ENCODE assay signal across 1 cellular context in genomic region chr19:517721-518136, GRCh38.
TF ChIP-seq lines count a peak whose summit lies in the region.

No MANE protein-coding gene starts in this region.

TF ChIP-seq in SK-N-SH treated with all-trans-retinoic acid at 6 μM for 48 hours, 23 proteins besides CTCF, POLR2A, EP300 and RAD21 (continued from another document):
- TF ChIP-seq ARNTL (CRISPR knock-in tag; IDR thresholded peaks at IDR 0.05; ENCODE audit: borderline replicate concordance, low read depth) (no peak), TCF4 (CRISPR knock-in tag; IDR thresholded peaks at IDR 0.05; ENCODE audit: borderline replicate concordance) (no peak), ZNF565 (CRISPR knock-in tag; conservative IDR thresholded peaks at IDR 0.05; ENCODE audit: low read depth) (no peak), ZNF8 (CRISPR knock-in tag; IDR thresholded peaks at IDR 0.05) (no peak), CSDC2 (CRISPR knock-in tag; IDR thresholded peaks at IDR 0.05) (no peak), ISL1 (CRISPR knock-in tag; IDR thresholded peaks at IDR 0.05) (no peak), PPARA (CRISPR knock-in tag; IDR thresholded peaks at IDR 0.05; ENCODE audit: borderline replicate concordance) (no peak)
- TF ChIP-seq, protein P1, sequence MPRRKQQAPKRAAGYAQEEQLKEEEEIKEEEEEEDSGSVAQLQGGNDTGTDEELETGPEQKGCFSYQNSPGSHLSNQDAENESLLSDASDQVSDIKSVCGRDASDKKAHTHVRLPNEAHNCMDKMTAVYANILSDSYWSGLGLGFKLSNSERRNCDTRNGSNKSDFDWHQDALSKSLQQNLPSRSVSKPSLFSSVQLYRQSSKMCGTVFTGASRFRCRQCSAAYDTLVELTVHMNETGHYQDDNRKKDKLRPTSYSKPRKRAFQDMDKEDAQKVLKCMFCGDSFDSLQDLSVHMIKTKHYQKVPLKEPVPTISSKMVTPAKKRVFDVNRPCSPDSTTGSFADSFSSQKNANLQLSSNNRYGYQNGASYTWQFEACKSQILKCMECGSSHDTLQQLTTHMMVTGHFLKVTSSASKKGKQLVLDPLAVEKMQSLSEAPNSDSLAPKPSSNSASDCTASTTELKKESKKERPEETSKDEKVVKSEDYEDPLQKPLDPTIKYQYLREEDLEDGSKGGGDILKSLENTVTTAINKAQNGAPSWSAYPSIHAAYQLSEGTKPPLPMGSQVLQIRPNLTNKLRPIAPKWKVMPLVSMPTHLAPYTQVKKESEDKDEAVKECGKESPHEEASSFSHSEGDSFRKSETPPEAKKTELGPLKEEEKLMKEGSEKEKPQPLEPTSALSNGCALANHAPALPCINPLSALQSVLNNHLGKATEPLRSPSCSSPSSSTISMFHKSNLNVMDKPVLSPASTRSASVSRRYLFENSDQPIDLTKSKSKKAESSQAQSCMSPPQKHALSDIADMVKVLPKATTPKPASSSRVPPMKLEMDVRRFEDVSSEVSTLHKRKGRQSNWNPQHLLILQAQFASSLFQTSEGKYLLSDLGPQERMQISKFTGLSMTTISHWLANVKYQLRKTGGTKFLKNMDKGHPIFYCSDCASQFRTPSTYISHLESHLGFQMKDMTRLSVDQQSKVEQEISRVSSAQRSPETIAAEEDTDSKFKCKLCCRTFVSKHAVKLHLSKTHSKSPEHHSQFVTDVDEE (CRISPR knock-in tag; IDR thresholded peaks at IDR 0.05): no peak
